Comparison of ENCODE assay signal across 1 cellular context in the genomic region with DNA sequence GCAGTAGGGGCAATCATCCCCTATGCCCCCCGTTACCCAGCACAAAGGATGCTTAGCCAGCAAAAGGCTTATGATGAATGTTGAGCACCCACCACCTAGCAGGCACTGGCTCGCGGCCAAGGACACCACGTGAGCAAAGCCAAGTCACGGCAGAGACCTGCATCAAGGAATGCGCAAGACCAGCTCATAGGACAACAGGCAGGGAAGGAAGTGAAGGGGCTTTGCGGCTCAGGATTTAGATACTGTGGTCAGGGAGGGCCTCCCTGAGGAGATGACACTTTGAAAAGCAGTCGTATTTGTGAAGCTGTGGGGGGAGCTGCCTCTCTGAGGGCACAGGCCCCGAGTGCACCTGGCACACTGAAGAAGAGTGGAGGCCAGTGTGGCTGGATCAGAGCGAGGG.
TF ChIP-seq lines count a peak whose summit lies in the region.

No MANE protein-coding gene starts in this region.

TF ChIP-seq in liver, 16 proteins besides CTCF, POLR2A, EP300 and RAD21 (continued from another document):
- TF ChIP-seq, protein P1, sequence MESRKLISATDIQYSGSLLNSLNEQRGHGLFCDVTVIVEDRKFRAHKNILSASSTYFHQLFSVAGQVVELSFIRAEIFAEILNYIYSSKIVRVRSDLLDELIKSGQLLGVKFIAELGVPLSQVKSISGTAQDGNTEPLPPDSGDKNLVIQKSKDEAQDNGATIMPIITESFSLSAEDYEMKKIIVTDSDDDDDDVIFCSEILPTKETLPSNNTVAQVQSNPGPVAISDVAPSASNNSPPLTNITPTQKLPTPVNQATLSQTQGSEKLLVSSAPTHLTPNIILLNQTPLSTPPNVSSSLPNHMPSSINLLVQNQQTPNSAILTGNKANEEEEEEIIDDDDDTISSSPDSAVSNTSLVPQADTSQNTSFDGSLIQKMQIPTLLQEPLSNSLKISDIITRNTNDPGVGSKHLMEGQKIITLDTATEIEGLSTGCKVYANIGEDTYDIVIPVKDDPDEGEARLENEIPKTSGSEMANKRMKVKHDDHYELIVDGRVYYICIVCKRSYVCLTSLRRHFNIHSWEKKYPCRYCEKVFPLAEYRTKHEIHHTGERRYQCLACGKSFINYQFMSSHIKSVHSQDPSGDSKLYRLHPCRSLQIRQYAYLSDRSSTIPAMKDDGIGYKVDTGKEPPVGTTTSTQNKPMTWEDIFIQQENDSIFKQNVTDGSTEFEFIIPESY (IDR thresholded peaks at IDR 0.05) = no peak
- no peak for TF ChIP-seq EGR1 (IDR thresholded peaks at IDR 0.05; ENCODE audit: low read depth in 2 of 2)
- TF ChIP-seq, protein P2, sequence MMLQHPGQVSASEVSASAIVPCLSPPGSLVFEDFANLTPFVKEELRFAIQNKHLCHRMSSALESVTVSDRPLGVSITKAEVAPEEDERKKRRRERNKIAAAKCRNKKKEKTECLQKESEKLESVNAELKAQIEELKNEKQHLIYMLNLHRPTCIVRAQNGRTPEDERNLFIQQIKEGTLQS (IDR thresholded peaks at IDR 0.05) = no peak
